Comparison of ENCODE assay signal across 8 cellular contexts in the genomic region with DNA sequence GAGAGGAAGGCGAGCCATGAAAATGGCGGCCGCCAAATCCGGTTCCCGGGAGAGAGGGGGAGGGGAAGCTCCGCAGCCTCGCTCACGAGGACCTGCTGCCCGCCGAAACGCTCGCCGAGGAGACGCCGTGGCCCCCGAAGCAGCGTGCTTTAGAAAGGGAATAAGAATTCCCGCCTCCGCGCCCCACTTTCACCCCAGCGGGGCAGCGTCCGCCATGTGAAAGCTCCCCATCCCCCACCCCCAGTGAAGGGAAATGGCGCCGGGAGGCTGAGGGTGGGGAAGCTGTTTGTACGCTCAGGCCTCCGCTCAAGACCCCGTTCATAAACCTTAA. TPM values are rescaled to one million over a fixed set of nuclear protein-coding genes. Genes with fewer than 3 reads are reported as not detected.
DNase-seq lines count a peak whose midpoint lies in the region; ATAC-seq, FAIRE-seq and TF ChIP-seq lines count a peak whose summit lies in the region.

No MANE protein-coding gene starts in this region.

- H3K36me3 ChIP-seq in pancreas, result peaks cover 0 to 24% (median 22%) of the 10 kb centered on the region in 3 donors
- peaks cover 25 to 27% (median 25%) of the 10 kb centered on the region in 3 donors for H3K36me3 ChIP-seq in tibial artery

- no peak for FAIRE-seq in pancreas (lab: Jason Lieb, UNC)

- H3K27me3 ChIP-seq in pancreas, result no peaks in the 10 kb centered on the region
- H3K27me3 ChIP-seq in tibial artery, result no peaks in the 10 kb centered on the region

- WGBS in pancreas, 2 donors, result 1% methylated on average over 28 of the region's 28 CpGs

- TF ChIP-seq CTCF in GM10248 (IDR thresholded peaks at IDR 0.05; ENCODE audit: control extremely low read depth, extremely low read depth, low read depth, missing control alignments) (no peak), pancreas (IDR thresholded peaks at IDR 0.05) (no peak), tibial artery (IDR thresholded peaks at IDR 0.05) (no peak)

- H3K27ac ChIP-seq in pancreas, result peak overlapping the region; percentile 94 to 100 (median 98)
- peak overlapping the region; percentile 99 for H3K27ac ChIP-seq in tibial artery

- peak; percentile 43 for DNase-seq in GM10248 (ENCODE audit: extremely low spot score)
- peak; percentile 63 for DNase-seq in HT1080 (ENCODE audit: low read depth)
- peak; percentile 65 for DNase-seq in SHP77 treated with DMSO at 0.1 percent for 48 hours (lab: John Stamatoyannopoulos, UW)
- peak; percentile 80 for DNase-seq in activated naive CD4-positive, alpha-beta T cell treated with Interleukin-2 at 50 U/mL for 16 hours
- DNase-seq in glomerular visceral epithelial cell (ENCODE audit: extremely low spot score), result peak; percentile 56
- peak; percentile 62 to 87 (median 78) for DNase-seq in pancreas
- peak; percentile 71 to 84 for DNase-seq in tibial artery

- POLR2A ChIA-PET in GM10248 (lab: Yijun Ruan, JAX), result interaction anchor here (0.6 to 2.5 kb wide), 9 partner anchors 8 to 1488 kb away, joined by 3 to 12 read pairs (median 3); partner anchors contain the start of gene NFE2L3

- CTCF ChIA-PET in GM10248 (lab: Yijun Ruan, JAX), result interaction anchor here (0.8 to 1.3 kb wide), 2 partner anchors 9 to 11 kb away, joined by 3 to 4 read pairs; no protein-coding TSS in a partner anchor

- H3K4me1 ChIP-seq in pancreas (peaks cover 22 to 35% (median 31%) of the 10 kb centered on the region in 3 donors), tibial artery (peaks cover 0 to 50% (median 35%) of the 10 kb centered on the region in 4 donors)

- H3K4me3 ChIP-seq in pancreas, result peak overlapping the region; percentile 45 to 93 (median 80)
- H3K4me3 ChIP-seq in tibial artery, result peak overlapping the region; percentile 74 to 91

- ATAC-seq in pancreas (peak; percentile 27 to 50 (median 44)), GM19452 (IDR thresholded peaks at IDR 0.05; ENCODE audit: unreplicated experiment) (no peak)

- H3K9me3 ChIP-seq in pancreas (no peaks in the 10 kb centered on the region), tibial artery (no peaks in the 10 kb centered on the region)

- intact Hi-C loops in pancreas (cut with DNase I), result no loop called here
- intact Hi-C loops in tibial artery (cut with DNase I; ENCODE audit: low total_unique reads), result loop anchor here (5.0 to 10.0 kb wide), 3 partner anchors 343 to 962 kb away; no protein-coding TSS in a partner anchor

RNA-seq across cellular contexts. Expression of gene HNRNPA2B1, which starts 0.5 kb away (rescaled TPM):
- total RNA-seq in HT1080 (2014; rRNA removed; shearing (Covaris generic)), result 171 and 302 TPM in 2 replicates
- 1,169 and 1,263 TPM in 2 replicates for polyA plus RNA-seq in HT1080 (2015; cell fraction: cytosol; rRNA removed)
- polyA plus RNA-seq in HT1080 (2015; cell fraction: nucleus; rRNA removed), result 1,477 and 1,532 TPM in 2 replicates
- total RNA-seq in pancreas, result 100 to 1,000 TPM in 5 of 6 donors, 10 to 100 TPM in 1; 84.7 to 235 (median 143) TPM
- polyA plus RNA-seq in pancreas, result 100 to 1,000 TPM; 395 to 464 TPM

RNA-seq across cellular contexts. Expression of gene CBX3, which starts 1.5 kb away (rescaled TPM):
- 201 and 202 TPM in 2 replicates for total RNA-seq in HT1080 (2014; rRNA removed; shearing (Covaris generic))
- 269 and 278 TPM in 2 replicates for polyA plus RNA-seq in HT1080 (2015; cell fraction: cytosol; rRNA removed)
- 249 and 274 TPM in 2 replicates for polyA plus RNA-seq in HT1080 (2015; cell fraction: nucleus; rRNA removed)
- total RNA-seq in pancreas, result 10 to 100 TPM; 22.0 to 55.5 (median 32.9) TPM
- polyA plus RNA-seq in pancreas, result 10 to 100 TPM; 32.9 to 60.7 TPM

RNA-seq across cellular contexts. Expression of gene NFE2L3, which starts 48.1 kb away (rescaled TPM):
- total RNA-seq in HT1080 (2014; rRNA removed; shearing (Covaris generic)), result 25.4 and 26.9 TPM in 2 replicates
- 55.9 and 66.2 TPM in 2 replicates for polyA plus RNA-seq in HT1080 (2015; cell fraction: cytosol; rRNA removed)
- 126 and 129 TPM in 2 replicates for polyA plus RNA-seq in HT1080 (2015; cell fraction: nucleus; rRNA removed)
- 10 to 100 TPM in 1 of 6 donors, 1 to 10 TPM in 5; 1.2 to 10.3 (median 2.6) TPM for total RNA-seq in pancreas
- 1 to 10 TPM; 1.7 to 2.1 TPM for polyA plus RNA-seq in pancreas
